In the genomic region with DNA sequence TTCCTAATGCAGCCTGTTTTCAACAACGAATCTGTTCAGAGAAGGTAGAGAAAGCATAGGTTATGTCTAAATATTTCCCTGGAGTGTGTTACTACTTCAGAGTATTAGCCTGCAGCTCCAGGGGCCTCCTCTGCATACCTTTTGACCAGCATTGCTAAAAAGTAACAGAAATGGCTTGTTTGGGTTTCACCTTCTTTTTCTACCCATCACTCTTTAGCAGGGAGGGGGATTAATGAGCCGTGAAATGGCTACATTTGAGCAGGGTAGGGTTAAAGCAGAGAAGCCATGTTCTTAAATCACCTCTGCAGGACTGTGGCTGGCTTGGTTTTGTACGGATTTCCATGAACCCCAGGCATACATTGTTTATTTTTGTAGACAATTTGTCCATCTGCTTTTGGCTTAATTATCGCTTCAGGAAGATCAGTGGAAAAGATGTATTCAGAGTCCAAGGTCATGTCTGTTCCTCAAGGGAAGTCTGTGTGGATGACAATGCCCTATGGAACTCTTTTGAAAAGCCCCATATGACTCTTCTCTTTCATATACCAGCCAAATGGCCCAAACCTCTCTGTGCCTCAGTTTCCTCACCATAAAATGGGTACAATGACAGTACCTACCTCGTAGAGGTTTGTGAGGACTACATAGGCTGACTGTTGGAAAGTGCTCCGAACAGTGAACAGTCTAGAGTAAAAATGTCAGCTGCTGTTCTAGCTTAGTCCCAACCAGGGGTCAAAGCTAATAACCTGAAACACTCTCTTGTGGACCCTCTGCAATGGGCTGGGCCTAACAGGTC, we compare ENCODE assay signal across 9 cellular contexts.
A peak's percentile ranks its signal among the peaks of the same experiment; 100 is the strongest.
DNase-seq lines count a peak whose midpoint lies in the region; ATAC-seq and TF ChIP-seq lines count a peak whose summit lies in the region.
"Had no signal": no experiment of that assay in that cellular context is flagged by ENCODE, and none has a peak within 500 bp of the region (broad histone marks: within the 10 kb centered on the region; RNA-seq: fewer than 3 reads in every experiment).

No MANE protein-coding gene starts in this region.

- no peaks in the 10 kb centered on the region for H3K36me3 ChIP-seq in parathyroid adenoma (ENCODE audit: control insufficient read depth, insufficient read depth, low read length)
- H3K36me3 ChIP-seq in CD4-positive, alpha-beta memory T cell (ENCODE audit: insufficient read depth, low read length), result no peaks in the 10 kb centered on the region

- no peaks in the 10 kb centered on the region for H3K4me1 ChIP-seq in parathyroid adenoma
- H3K4me1 ChIP-seq in CD4-positive, alpha-beta memory T cell (ENCODE audit: insufficient read depth, low read length), result peaks cover 3% of the 10 kb centered on the region

- no peak for DNase-seq in chondrocyte (ENCODE audit: low spot score)
- DNase-seq in posterior cingulate gyrus, result no peak
- DNase-seq in NAMALWA (ENCODE audit: low spot score), result no peak
- no peak for DNase-seq in NCI-H1694 treated with DMSO at 0.1 percent for 48 hours (lab: John Stamatoyannopoulos, UW)
- DNase-seq in CD4-positive, alpha-beta memory T cell, result no peak

- H3K9me3 ChIP-seq in parathyroid adenoma (ENCODE audit: control insufficient read depth, low read length), result no peaks in the 10 kb centered on the region
- no peaks in the 10 kb centered on the region for H3K9me3 ChIP-seq in CD4-positive, alpha-beta memory T cell (ENCODE audit: control insufficient read depth in 1 of 2, low read length in 2 of 2)

- H3K9me3 Mint-ChIP-seq in chondrocyte (ENCODE audit: low read depth), result no peaks in the 10 kb centered on the region
- peaks cover 0 to 10% (median 0%) of the 10 kb centered on the region in 8 donors for H3K9me3 Mint-ChIP-seq in CD4-positive, alpha-beta memory T cell
- H3K9me3 Mint-ChIP-seq: activated T-cell treated with anti-CD3 and anti-CD28 coated beads, Interleukin-2, amount 50 U/mL, for 24 hours had no signal

- H3K9ac ChIP-seq in parathyroid adenoma, result no peak overlapping the region

- intact Hi-C loops in posterior cingulate gyrus (cut with DNase I), result loop anchor here (2.0 to 10.0 kb wide), 2 partner anchors 107 to 189 kb away; partner anchors contain the start of genes COL4A1 and COL4A2
- intact Hi-C loops in CD4-positive, alpha-beta memory T cell (cut with micrococcal nuclease), result no loop called here

- POLR2A ChIA-PET in CD4-positive, alpha-beta memory T cell (lab: Charles Lee; ENCODE audit: partially characterized antibody), result no interaction called here

- ATAC-seq in GM18498 (IDR thresholded peaks at IDR 0.05; ENCODE audit: unreplicated experiment) (peak; percentile 11), HG02943 (IDR thresholded peaks at IDR 0.05; ENCODE audit: low read depth, unreplicated experiment) (peak; percentile 10)

- no peaks in the 10 kb centered on the region for H3K27me3 ChIP-seq in parathyroid adenoma (ENCODE audit: control insufficient read depth, insufficient read depth, low read length)
- H3K27me3 ChIP-seq in CD4-positive, alpha-beta memory T cell (ENCODE audit: insufficient read depth, low read length), result peaks cover 5% of the 10 kb centered on the region

- H3K4me2 ChIP-seq in parathyroid adenoma (ENCODE audit: low read length), result no peak overlapping the region

- H3K79me2 ChIP-seq in parathyroid adenoma, result no peaks in the 10 kb centered on the region

- peaks cover 100% of the 10 kb centered on the region for H3K4me1 Mint-ChIP-seq in chondrocyte (ENCODE audit: low read depth)
- peaks cover 0 to 10% (median 3%) of the 10 kb centered on the region in 4 donors for H3K4me1 Mint-ChIP-seq in CD4-positive, alpha-beta memory T cell

- no peak overlapping the region for H3K4me3 Mint-ChIP-seq in chondrocyte (ENCODE audit: unreplicated experiment)
- H3K4me3 Mint-ChIP-seq in CD4-positive, alpha-beta memory T cell, result no peak overlapping the region
- H3K4me3 Mint-ChIP-seq: activated T-cell treated with anti-CD3 and anti-CD28 coated beads, Interleukin-2, amount 50 U/mL, for 24 hours had no signal

- no peak overlapping the region for H2AFZ ChIP-seq in parathyroid adenoma

- H3K27ac ChIP-seq in parathyroid adenoma, result peak overlapping the region; percentile 63
- no peak overlapping the region for H3K27ac ChIP-seq in CD4-positive, alpha-beta memory T cell (ENCODE audit: low read depth, low read length)

- peak overlapping the region; percentile 93 for H3K27ac Mint-ChIP-seq in chondrocyte (ENCODE audit: unreplicated experiment)
- H3K27ac Mint-ChIP-seq in CD4-positive, alpha-beta memory T cell, result no peak overlapping the region
- H3K27ac Mint-ChIP-seq: activated T-cell treated with anti-CD3 and anti-CD28 coated beads, Interleukin-2, amount 50 U/mL, for 24 hours had no signal

- no peaks in the 10 kb centered on the region for H3K27me3 Mint-ChIP-seq in chondrocyte (ENCODE audit: low read depth)
- peaks cover 25 to 42% of the 10 kb centered on the region in 2 donors for H3K27me3 Mint-ChIP-seq in CD4-positive, alpha-beta memory T cell

- TF ChIP-seq CTCF in chondrocyte (IDR thresholded peaks at IDR 0.05) (no peak), parathyroid adenoma (IDR thresholded peaks at IDR 0.05) (no peak)

- CTCF ChIA-PET in CD4-positive, alpha-beta memory T cell (lab: Charles Lee; ENCODE audit: partially characterized antibody), result interaction anchor here (1.2 to 3.9 kb wide), 5 partner anchors 10 to 1452 kb away, joined by 3 to 34 read pairs (median 6); partner anchors contain the start of gene RAB20

- H3K4me3 ChIP-seq in parathyroid adenoma (ENCODE audit: low read depth, low read length), result no peak overlapping the region
- H3K4me3 ChIP-seq in CD4-positive, alpha-beta memory T cell (ENCODE audit: low read length in 2 of 2), result no peak overlapping the region

- peaks cover 38% of the 10 kb centered on the region for H3K36me3 Mint-ChIP-seq in chondrocyte (ENCODE audit: low read depth)
- no peaks in the 10 kb centered on the region for H3K36me3 Mint-ChIP-seq in CD4-positive, alpha-beta memory T cell
